ENCODE assay signal across 1 cellular context in the genomic region with DNA sequence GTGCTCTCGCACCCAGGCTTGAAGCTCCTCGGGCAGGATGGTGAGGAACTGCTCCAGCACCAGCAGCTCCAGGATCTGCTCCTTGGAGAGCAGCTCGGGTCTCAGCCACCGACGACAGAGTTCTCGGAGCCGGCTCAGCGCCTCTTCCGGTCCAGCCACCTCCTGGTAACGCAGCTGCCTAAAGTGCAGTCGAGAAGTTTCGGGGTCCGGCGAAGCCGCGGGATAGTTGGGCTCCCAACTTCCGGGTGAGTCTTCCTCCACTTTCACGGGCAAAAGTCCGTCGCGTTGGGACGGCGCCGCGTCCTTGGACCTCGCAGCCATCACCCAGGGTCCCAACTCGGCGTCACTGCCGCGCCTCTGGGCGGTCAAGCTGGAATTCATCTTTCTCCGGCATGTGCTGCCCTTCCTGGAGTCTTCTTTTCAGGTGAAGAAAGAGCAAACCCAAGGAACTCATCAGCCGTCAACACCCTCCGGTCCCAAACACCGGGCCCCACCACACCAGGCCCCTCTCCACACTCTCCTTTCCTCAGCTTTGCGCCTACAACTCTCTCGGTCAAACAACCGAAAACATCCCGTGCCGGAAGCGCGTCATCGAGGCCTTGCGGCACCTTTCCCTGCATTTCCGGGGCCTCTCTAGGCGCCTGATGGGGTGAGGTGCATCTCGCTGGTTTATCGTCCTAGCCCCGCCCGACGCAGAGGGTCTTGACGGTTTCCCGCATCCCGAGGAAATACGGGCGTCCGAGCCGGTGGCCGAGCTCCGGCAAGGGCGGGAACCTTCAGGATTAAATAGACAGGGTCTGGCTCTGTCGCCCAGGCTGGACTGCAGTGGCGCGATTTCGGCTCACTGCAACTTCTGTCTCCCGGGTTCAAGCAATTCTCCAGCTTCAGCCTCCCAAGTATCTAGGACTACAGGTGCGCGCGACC.
TF ChIP-seq lines count a peak whose summit lies in the region.

A gene (minus strand): TSS at position 569 of the 924 bp plus-strand sequence. CDS start 188 bp downstream, at position 381.

TF ChIP-seq in Ishikawa, 13 proteins besides CTCF, POLR2A, EP300 and RAD21 (continued from another document):
- TF ChIP-seq, protein P1, sequence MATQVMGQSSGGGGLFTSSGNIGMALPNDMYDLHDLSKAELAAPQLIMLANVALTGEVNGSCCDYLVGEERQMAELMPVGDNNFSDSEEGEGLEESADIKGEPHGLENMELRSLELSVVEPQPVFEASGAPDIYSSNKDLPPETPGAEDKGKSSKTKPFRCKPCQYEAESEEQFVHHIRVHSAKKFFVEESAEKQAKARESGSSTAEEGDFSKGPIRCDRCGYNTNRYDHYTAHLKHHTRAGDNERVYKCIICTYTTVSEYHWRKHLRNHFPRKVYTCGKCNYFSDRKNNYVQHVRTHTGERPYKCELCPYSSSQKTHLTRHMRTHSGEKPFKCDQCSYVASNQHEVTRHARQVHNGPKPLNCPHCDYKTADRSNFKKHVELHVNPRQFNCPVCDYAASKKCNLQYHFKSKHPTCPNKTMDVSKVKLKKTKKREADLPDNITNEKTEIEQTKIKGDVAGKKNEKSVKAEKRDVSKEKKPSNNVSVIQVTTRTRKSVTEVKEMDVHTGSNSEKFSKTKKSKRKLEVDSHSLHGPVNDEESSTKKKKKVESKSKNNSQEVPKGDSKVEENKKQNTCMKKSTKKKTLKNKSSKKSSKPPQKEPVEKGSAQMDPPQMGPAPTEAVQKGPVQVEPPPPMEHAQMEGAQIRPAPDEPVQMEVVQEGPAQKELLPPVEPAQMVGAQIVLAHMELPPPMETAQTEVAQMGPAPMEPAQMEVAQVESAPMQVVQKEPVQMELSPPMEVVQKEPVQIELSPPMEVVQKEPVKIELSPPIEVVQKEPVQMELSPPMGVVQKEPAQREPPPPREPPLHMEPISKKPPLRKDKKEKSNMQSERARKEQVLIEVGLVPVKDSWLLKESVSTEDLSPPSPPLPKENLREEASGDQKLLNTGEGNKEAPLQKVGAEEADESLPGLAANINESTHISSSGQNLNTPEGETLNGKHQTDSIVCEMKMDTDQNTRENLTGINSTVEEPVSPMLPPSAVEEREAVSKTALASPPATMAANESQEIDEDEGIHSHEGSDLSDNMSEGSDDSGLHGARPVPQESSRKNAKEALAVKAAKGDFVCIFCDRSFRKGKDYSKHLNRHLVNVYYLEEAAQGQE (IDR thresholded peaks at IDR 0.05; ENCODE audit: low read depth): no peak
- TF ChIP-seq TCF12 (IDR thresholded peaks at IDR 0.05; ENCODE audit: low read depth): peak; percentile 70
- TF ChIP-seq CEBPB (IDR thresholded peaks at IDR 0.05): peak; percentile 61; the same call in 1 of the 2 replicates
- TF ChIP-seq EGR1 (IDR thresholded peaks at IDR 0.05): peak; percentile 46; the same call in 1 of the 2 replicates
